11 cellular contexts compared by ENCODE assay signal in genomic region chr2:156626931-156627330, GRCh38.
"Had no signal": no experiment of that assay in that cellular context is flagged by ENCODE, and none has a peak within 500 bp of the region (broad histone marks: within the 10 kb centered on the region; RNA-seq: fewer than 3 reads in every experiment).

No MANE protein-coding gene starts in this region.

- H3K4me2 ChIP-seq: GM23338 had no signal

- FAIRE-seq: H1, H54 had no signal

- H3K36me3 ChIP-seq: HAP-1 had no signal

- ATAC-seq: GM23338, HCT116 had no signal

- H3K9me3 ChIP-seq: HAP-1 had no signal

- H3K4me3 ChIP-seq: GM23248, GM23338, HAP-1 had no signal

- H3K9ac ChIP-seq: GM23248 had no signal

- H3K27ac ChIP-seq: GM23248 had no signal

- DNase-seq: GM23248, GOT3, H7, H9, HCEC 1CT, HFFc6 had no signal

- H2AFZ ChIP-seq: GM23248, GM23338 had no signal
